In genomic region chr16:24609740-24610420, GRCh38 we compare ENCODE assay signal across 8 cellular contexts.
DNase-seq lines count a peak whose midpoint lies in the region; ATAC-seq, FAIRE-seq and TF ChIP-seq lines count a peak whose summit lies in the region.

No MANE protein-coding gene starts in this region.

- ATAC-seq in A549 (no peak), GM23338 (peak; percentile 75), naive B cell (ENCODE audit: low read depth in 2 of 2) (peak; percentile 52 to 63), upper lobe of right lung (peak; percentile 45), GM19463 (IDR thresholded peaks at IDR 0.05; ENCODE audit: unreplicated experiment) (no peak), HG03135 (IDR thresholded peaks at IDR 0.05; ENCODE audit: unreplicated experiment) (no peak)

- H3K36me3 ChIP-seq in GM23338 (ENCODE audit: insufficient read depth) (no peaks in the 10 kb centered on the region), fibroblast of lung (ENCODE audit: control insufficient read depth, insufficient read depth, low read length) (no peaks in the 10 kb centered on the region), upper lobe of right lung (no peaks in the 10 kb centered on the region)

- no peak overlapping the region for H3K9ac ChIP-seq in fibroblast of lung (ENCODE audit: insufficient read depth, low read length)

- H3K27ac Mint-ChIP-seq in GM23338, result peak overlapping the region; percentile 42
- peak overlapping the region in 4 of 6 donors; percentile 35 to 76 (median 52) for H3K27ac Mint-ChIP-seq in naive B cell

- intact Hi-C loops in upper lobe of right lung (cut with DNase I), result no loop called here

- H3F3A ChIP-seq in GM23338 (replicated peaks; ENCODE audit: low read depth), result no peaks in the 10 kb centered on the region

- H3K4me3 ChIP-seq in A549, result no peak overlapping the region
- peak overlapping the region; percentile 86 for H3K4me3 ChIP-seq in GM23338
- H3K4me3 ChIP-seq in fibroblast of lung (replicated peaks in 1 of 4; ENCODE audit: control extremely low read depth in 1 of 4, insufficient read depth in 1 of 4, low read depth in 3 of 4, low read length in 4 of 4), result peak overlapping the region in 1 of 4 experiments; percentile 17
- H3K4me3 ChIP-seq in upper lobe of right lung, result peak overlapping the region; percentile 21

- no peak for FAIRE-seq in A549 (lab: Jason Lieb, UNC)

- no peaks in the 10 kb centered on the region for H3K4me1 ChIP-seq in A549
- peaks cover 4% of the 10 kb centered on the region for H3K4me1 ChIP-seq in GM23338 (ENCODE audit: insufficient read depth)
- peaks cover 3% of the 10 kb centered on the region for H3K4me1 ChIP-seq in fibroblast of lung (ENCODE audit: control insufficient read depth, extremely low read depth, insufficient read depth, low read length)
- peaks cover 9% of the 10 kb centered on the region for H3K4me1 ChIP-seq in upper lobe of right lung

- H3K27ac ChIP-seq in A549 (0 out of 6 replicates have a peak overlapping the region, but pooled peaks of 1 of the 2 experiments have one; percentile 16), GM23338 (ENCODE audit: low read depth) (no peak overlapping the region), fibroblast of lung (ENCODE audit: insufficient read depth, low read length) (no peak overlapping the region), upper lobe of right lung (no peak overlapping the region)

- no peaks in the 10 kb centered on the region for H3K9me2 ChIP-seq in GM23338 (ENCODE audit: insufficient read depth)

- peak overlapping the region; percentile 89 for H3K4me3 Mint-ChIP-seq in GM23338
- H3K4me3 Mint-ChIP-seq in naive B cell, result peak overlapping the region; percentile 64 to 91 (median 76)

- TF ChIP-seq EP300 in A549 (IDR thresholded peaks at IDR 0.05), result no peak

- no peaks in the 10 kb centered on the region for H3K9me3 ChIP-seq in A549
- H3K9me3 ChIP-seq in fibroblast of lung (ENCODE audit: control insufficient read depth, insufficient read depth, low read depth, low read length), result no peaks in the 10 kb centered on the region
- H3K9me3 ChIP-seq in upper lobe of right lung, result no peaks in the 10 kb centered on the region

- H3K27me3 Mint-ChIP-seq in GM23338 (ENCODE audit: insufficient read depth, low read depth, poor library complexity), result peaks cover 27% of the 10 kb centered on the region
- H3K27me3 Mint-ChIP-seq in naive B cell, result peaks cover 45 to 59% (median 59%) of the 10 kb centered on the region in 3 donors

- 73% methylated on average over 20 of the region's 22 CpGs for WGBS in A549 (ENCODE audit: missing lambda C conversion rate)

- DNase-seq in A549 (ENCODE audit: low read depth in 1 of 2, low spot score in 1 of 2) (no peak), GM23338 (ENCODE audit: low spot score) (peak; percentile 83), SK-MEL-5 (ENCODE audit: low read depth, low spot score) (peak; percentile 50), fibroblast of lung (ENCODE audit: low read depth in 2 of 2) (peak; percentile 59 to 66), naive B cell (peak; percentile 27), upper lobe of right lung (peak; percentile 74)

- H3K4me2 ChIP-seq in A549 (no peak overlapping the region), GM23338 (peak overlapping the region; percentile 99), fibroblast of lung (ENCODE audit: extremely low read depth, insufficient read depth, low read length) (peak overlapping the region; percentile 73)

- POLR2A ChIA-PET in A549 (lab: Yijun Ruan, JAX), result no interaction called here

- TF ChIP-seq RAD21 in A549 (conservative IDR thresholded peaks at IDR 0.05 in 1 of 2, IDR thresholded peaks at IDR 0.05 in 1 of 2), result no peak

- CTCF ChIA-PET in A549 (lab: Yijun Ruan, JAX), result interaction anchor here (0.6 to 1.8 kb wide), 6 partner anchors 9 to 80 kb away, joined by 3 to 5 read pairs (median 3); no protein-coding TSS in a partner anchor

- H2AFZ ChIP-seq in GM23338 (peak overlapping the region; percentile 100), fibroblast of lung (ENCODE audit: low read length) (peak overlapping the region; percentile 79)

- peaks cover 12% of the 10 kb centered on the region; the same call in 1 of the 3 replicates for H3K4me1 Mint-ChIP-seq in GM23338
- H3K4me1 Mint-ChIP-seq in naive B cell, result peaks cover 7 to 19% (median 13%) of the 10 kb centered on the region in 3 donors

- no peak for TF ChIP-seq POLR2A in A549 (IDR thresholded peaks at IDR 0.05; ENCODE audit: low read length)

- in situ Hi-C loops in SK-MEL-5 (cut with HindIII; ENCODE audit: low pct_unique_long_range_greater_than_20kb, low sequenced_read_pairs), result no loop called here

- TF ChIP-seq CTCF in A549 (IDR thresholded peaks at IDR 0.05), result no peak
- TF ChIP-seq CTCF in GM23338 (conservative IDR thresholded peaks at IDR 0.05; ENCODE audit: low read depth in 2 of 2), result no peak
- TF ChIP-seq CTCF in fibroblast of lung (conservative IDR thresholded peaks at IDR 0.05 in 1 of 2, IDR thresholded peaks at IDR 0.05 in 1 of 2; ENCODE audit: low read depth in 1 of 2, low read length in 2 of 2), result no peak
- TF ChIP-seq CTCF in upper lobe of right lung (IDR thresholded peaks at IDR 0.05), result no peak

- H3K27me3 ChIP-seq in GM23338 (ENCODE audit: insufficient read depth), result peaks cover 30% of the 10 kb centered on the region
- peaks cover 5% of the 10 kb centered on the region for H3K27me3 ChIP-seq in fibroblast of lung (ENCODE audit: control insufficient read depth, insufficient read depth, low read length)
- H3K27me3 ChIP-seq in upper lobe of right lung, result peaks cover 36% of the 10 kb centered on the region

- H3K79me2 ChIP-seq in GM23338 (replicated peaks; ENCODE audit: insufficient read depth), result no peaks in the 10 kb centered on the region
- H3K79me2 ChIP-seq in fibroblast of lung (ENCODE audit: control insufficient read depth, insufficient read depth, low read length), result no peaks in the 10 kb centered on the region

- no peaks in the 10 kb centered on the region; the same call in 2 of the 3 replicates for H3K36me3 Mint-ChIP-seq in GM23338 (ENCODE audit: low read depth)
- no peaks in the 10 kb centered on the region for H3K36me3 Mint-ChIP-seq in naive B cell

- H4K20me1 ChIP-seq in GM23338 (replicated peaks; ENCODE audit: insufficient read depth) (no peaks in the 10 kb centered on the region), fibroblast of lung (ENCODE audit: control insufficient read depth, extremely low read depth, insufficient read depth, low read length) (no peaks in the 10 kb centered on the region)

- H3K9me3 Mint-ChIP-seq in GM23338 (no peaks in the 10 kb centered on the region), naive B cell (peaks cover 0 to 3% (median 0%) of the 10 kb centered on the region in 7 donors)

TF ChIP-seq in A549, 52 proteins besides CTCF, POLR2A, EP300 and RAD21:
- TF ChIP-seq USF2 (IDR thresholded peaks at IDR 0.05) (0 out of 2 replicates have a peak, but pooled peaks have one; percentile 14), CHD2 (IDR thresholded peaks at IDR 0.05; ENCODE audit: low read length, partially characterized antibody) (no peak)
TF ChIP-seq in A549: peak in this region for 1.

TF ChIP-seq in GM23338, 12 proteins besides CTCF, POLR2A, EP300 and RAD21:
- TF ChIP-seq EZH2 (IDR thresholded peaks at IDR 0.05; ENCODE audit: low read depth, unreplicated experiment) (no peak), EZH2phosphoT487 (IDR thresholded peaks at IDR 0.05; ENCODE audit: unreplicated experiment) (no peak), STAT1 (IDR thresholded peaks at IDR 0.05; ENCODE audit: unreplicated experiment) (no peak), NANOG (IDR thresholded peaks at IDR 0.05; ENCODE audit: borderline replicate concordance) (0 out of 2 replicates have a peak, but pooled peaks have one; percentile 28)

Comparison
In these comparisons a context has a peak if more than half of its experiments do, and no peak if none do; other contexts are left out.
1. ATAC-seq: peak in GM23338 (single experiment), naive B cell (2 of 2) and upper lobe of right lung (single experiment); none in A549 (0 of 2), GM19463 (single experiment) and HG03135 (single experiment).
2. DNase-seq: peak in GM23338 (single experiment), SK-MEL-5 (single experiment), fibroblast of lung (2 of 2), naive B cell (single experiment) and upper lobe of right lung (single experiment); none in A549 (0 of 2).